2 cellular contexts compared by ENCODE assay signal in the genomic region with DNA sequence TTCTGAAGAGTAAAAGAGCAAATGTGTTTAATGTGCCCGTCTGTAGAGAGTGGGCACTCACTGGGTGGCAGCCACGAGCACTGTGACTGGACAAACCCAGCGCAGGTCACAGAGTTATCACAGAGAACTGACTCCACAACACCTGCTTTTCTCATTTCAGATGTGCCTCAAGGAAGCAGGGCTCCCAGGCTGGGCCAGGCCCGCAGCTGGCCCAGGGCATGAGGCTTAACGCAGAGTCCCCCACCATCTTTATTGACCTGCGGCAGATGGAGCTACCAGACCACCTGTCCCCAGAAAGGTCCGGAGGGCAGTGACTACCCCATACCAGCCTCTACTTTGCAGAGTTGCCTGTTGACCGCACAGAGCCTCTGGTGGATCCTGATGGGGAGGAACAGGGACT.
TF ChIP-seq lines count a peak whose summit lies in the region.

No MANE protein-coding gene starts in this region.

TF ChIP-seq in HepG2, 621 proteins besides CTCF, POLR2A, EP300 and RAD21:
- TF ChIP-seq IKZF4 (CRISPR knock-in tag; IDR thresholded peaks at IDR 0.05; ENCODE audit: borderline replicate concordance, low read depth, not compliant biosample characterization) (no peak), AGO1 (IDR thresholded peaks at IDR 0.05; ENCODE audit: low read depth, low read length, poor library complexity, severe bottlenecking) (peak; percentile 3), ZNF251 (CRISPR knock-in tag; IDR thresholded peaks at IDR 0.05) (no peak)

TF ChIP-seq in SK-N-SH treated with all-trans-retinoic acid at 6 μM for 48 hours, 23 proteins besides CTCF, POLR2A, EP300 and RAD21:
- no peak for TF ChIP-seq TOX (CRISPR knock-in tag; IDR thresholded peaks at IDR 0.05; ENCODE audit: borderline replicate concordance)
- TF ChIP-seq BACH2 (CRISPR knock-in tag; IDR thresholded peaks at IDR 0.05; ENCODE audit: borderline replicate concordance): no peak
- TF ChIP-seq, protein P1, sequence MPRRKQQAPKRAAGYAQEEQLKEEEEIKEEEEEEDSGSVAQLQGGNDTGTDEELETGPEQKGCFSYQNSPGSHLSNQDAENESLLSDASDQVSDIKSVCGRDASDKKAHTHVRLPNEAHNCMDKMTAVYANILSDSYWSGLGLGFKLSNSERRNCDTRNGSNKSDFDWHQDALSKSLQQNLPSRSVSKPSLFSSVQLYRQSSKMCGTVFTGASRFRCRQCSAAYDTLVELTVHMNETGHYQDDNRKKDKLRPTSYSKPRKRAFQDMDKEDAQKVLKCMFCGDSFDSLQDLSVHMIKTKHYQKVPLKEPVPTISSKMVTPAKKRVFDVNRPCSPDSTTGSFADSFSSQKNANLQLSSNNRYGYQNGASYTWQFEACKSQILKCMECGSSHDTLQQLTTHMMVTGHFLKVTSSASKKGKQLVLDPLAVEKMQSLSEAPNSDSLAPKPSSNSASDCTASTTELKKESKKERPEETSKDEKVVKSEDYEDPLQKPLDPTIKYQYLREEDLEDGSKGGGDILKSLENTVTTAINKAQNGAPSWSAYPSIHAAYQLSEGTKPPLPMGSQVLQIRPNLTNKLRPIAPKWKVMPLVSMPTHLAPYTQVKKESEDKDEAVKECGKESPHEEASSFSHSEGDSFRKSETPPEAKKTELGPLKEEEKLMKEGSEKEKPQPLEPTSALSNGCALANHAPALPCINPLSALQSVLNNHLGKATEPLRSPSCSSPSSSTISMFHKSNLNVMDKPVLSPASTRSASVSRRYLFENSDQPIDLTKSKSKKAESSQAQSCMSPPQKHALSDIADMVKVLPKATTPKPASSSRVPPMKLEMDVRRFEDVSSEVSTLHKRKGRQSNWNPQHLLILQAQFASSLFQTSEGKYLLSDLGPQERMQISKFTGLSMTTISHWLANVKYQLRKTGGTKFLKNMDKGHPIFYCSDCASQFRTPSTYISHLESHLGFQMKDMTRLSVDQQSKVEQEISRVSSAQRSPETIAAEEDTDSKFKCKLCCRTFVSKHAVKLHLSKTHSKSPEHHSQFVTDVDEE (CRISPR knock-in tag; IDR thresholded peaks at IDR 0.05): no peak
- no peak for TF ChIP-seq GLIS3 (CRISPR knock-in tag; IDR thresholded peaks at IDR 0.05)
- TF ChIP-seq OSR1 (CRISPR knock-in tag; IDR thresholded peaks at IDR 0.05): no peak
- no peak for TF ChIP-seq RARB (CRISPR knock-in tag; IDR thresholded peaks at IDR 0.05)
- TF ChIP-seq ARNTL (CRISPR knock-in tag; IDR thresholded peaks at IDR 0.05; ENCODE audit: borderline replicate concordance, low read depth): no peak
- no peak for TF ChIP-seq ZNF565 (CRISPR knock-in tag; conservative IDR thresholded peaks at IDR 0.05; ENCODE audit: low read depth)
- TF ChIP-seq ZNF8 (CRISPR knock-in tag; IDR thresholded peaks at IDR 0.05): no peak
